ENCODE assay signal across 8 cellular contexts in the genomic region with DNA sequence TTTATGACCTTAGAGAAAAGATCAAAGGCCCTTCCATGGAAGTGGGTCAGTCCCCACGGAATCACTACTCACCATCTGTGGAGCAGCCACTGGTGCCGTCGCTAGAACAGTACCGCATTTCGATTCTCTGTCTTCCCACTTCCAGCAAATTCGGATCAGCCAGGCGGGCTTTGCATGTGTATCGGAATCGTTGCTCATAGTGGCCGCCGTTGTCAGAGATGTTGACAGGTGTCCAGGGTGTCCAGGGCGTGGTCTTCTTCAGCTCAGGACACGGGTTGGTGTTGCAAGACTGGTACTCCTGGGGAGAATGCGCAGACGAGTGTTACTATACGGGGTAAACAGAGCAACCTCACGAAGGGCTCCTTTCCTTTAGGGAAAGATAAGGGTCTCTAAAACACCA.
"Had no signal": no experiment of that assay in that cellular context is flagged by ENCODE, and none has a peak within 500 bp of the region (broad histone marks: within the 10 kb centered on the region; RNA-seq: fewer than 3 reads in every experiment).

No MANE protein-coding gene starts in this region.

- H3K36me3 Mint-ChIP-seq: IgD-negative memory B cell had no signal

- H3K4me3 Mint-ChIP-seq: GM23338, H9, IgD-negative memory B cell had no signal

- FAIRE-seq: H1, H54 had no signal

- H3K27me3 Mint-ChIP-seq: IgD-negative memory B cell had no signal

- H3K27ac Mint-ChIP-seq: GM23338, H9, IgD-negative memory B cell had no signal

- H3K9me3 Mint-ChIP-seq: GM23338, H9 had no signal

- ATAC-seq: GM23338 had no signal

- H3K4me3 ChIP-seq: GM23338 had no signal

- DNase-seq: H9, HCEC 1CT, KBM-7 had no signal

- H3K27ac ChIP-seq: KMS-11 had no signal

- H3K4me1 Mint-ChIP-seq: GM23338, H9, IgD-negative memory B cell had no signal
